ENCODE assay signal across 8 cellular contexts in the genomic region with DNA sequence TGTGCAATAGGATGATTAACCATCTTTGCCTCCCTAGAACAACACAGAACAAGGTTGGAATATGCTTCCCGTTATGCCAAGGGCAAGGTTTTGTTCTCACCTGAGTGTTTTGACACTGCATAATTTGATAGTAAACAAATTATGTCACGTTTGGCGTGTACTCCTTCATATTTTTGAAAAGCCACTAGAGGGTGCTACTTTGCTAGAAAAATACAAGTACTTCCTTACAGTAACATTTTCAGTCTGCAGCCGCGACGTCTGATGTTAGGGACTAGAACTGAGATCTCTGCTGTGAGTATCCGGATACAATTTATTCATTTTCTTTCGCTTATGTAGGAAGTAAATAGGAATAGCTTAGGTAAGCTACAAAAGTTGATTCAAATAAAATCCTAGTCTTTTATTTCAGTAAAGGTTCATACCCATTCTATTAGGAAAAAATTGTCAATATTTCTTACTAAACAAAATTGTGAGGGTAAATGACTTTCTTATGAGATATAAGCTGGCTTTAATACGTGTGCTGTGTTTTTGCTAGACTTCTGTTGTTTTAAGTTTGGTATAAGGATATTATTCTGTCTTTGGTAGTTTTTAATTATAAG.
DNase-seq lines count a peak whose midpoint lies in the region; ATAC-seq, FAIRE-seq and TF ChIP-seq lines count a peak whose summit lies in the region.

No MANE protein-coding gene starts in this region.

- no peaks in the 10 kb centered on the region for H3K27me3 Mint-ChIP-seq in stimulated activated naive CD8-positive, alpha-beta T cell treated with anti-CD3 and anti-CD28 coated beads, Interleukin-15, amount 100 ng/mL, for 72 hours

- H3K4me1 Mint-ChIP-seq in stimulated activated naive CD8-positive, alpha-beta T cell treated with anti-CD3 and anti-CD28 coated beads, Interleukin-15, amount 100 ng/mL, for 72 hours = no peaks in the 10 kb centered on the region

- peak; percentile 94 for FAIRE-seq in G401.6 (lab: Jason Lieb, UNC)

- H3K27me3 ChIP-seq in brain microvascular endothelial cell (replicated peaks) = no peaks in the 10 kb centered on the region

- no peaks in the 10 kb centered on the region for H3K36me3 ChIP-seq in brain microvascular endothelial cell (replicated peaks)

- TF ChIP-seq CTCF in brain microvascular endothelial cell (IDR thresholded peaks at IDR 0.05; ENCODE audit: low read depth, low read length, missing control alignments) = peak; percentile 61

- no peak overlapping the region for H3K27ac ChIP-seq in brain microvascular endothelial cell

- H3K4me3 ChIP-seq in brain microvascular endothelial cell (ENCODE audit: low read depth, low read length) = no peak overlapping the region

- ATAC-seq in GM21390 (IDR thresholded peaks at IDR 0.05; ENCODE audit: unreplicated experiment) (peak; percentile 87), HG03571 (IDR thresholded peaks at IDR 0.05; ENCODE audit: unreplicated experiment) (peak; percentile 89)
- peak; percentile 46 for ATAC-seq in stimulated activated naive CD8-positive, alpha-beta T cell treated with anti-CD3 and anti-CD28 coated beads, Interleukin-15, amount 100 ng/mL, for 72 hours

- H3K27ac Mint-ChIP-seq in stimulated activated naive CD8-positive, alpha-beta T cell treated with anti-CD3 and anti-CD28 coated beads, Interleukin-15, amount 100 ng/mL, for 72 hours = no peak overlapping the region

- no peaks in the 10 kb centered on the region for H3K9me3 Mint-ChIP-seq in stimulated activated naive CD8-positive, alpha-beta T cell treated with anti-CD3 and anti-CD28 coated beads, Interleukin-15, amount 100 ng/mL, for 72 hours

- in situ Hi-C loops in brain microvascular endothelial cell (cut with HindIII; ENCODE audit: low pct_ligation_motif_present, low sequenced_read_pairs) = no loop called here

- H3K4me3 Mint-ChIP-seq in stimulated activated naive CD8-positive, alpha-beta T cell treated with anti-CD3 and anti-CD28 coated beads, Interleukin-15, amount 100 ng/mL, for 72 hours = no peak overlapping the region

- DNase-seq in NCI-H69 (lab: John Stamatoyannopoulos, UW) = peak; percentile 67
- peak; percentile 59 for DNase-seq in brain microvascular endothelial cell
- DNase-seq in iPS-NIHi11 (ENCODE audit: low spot score) = peak; percentile 55
- DNase-seq in stimulated activated naive CD8-positive, alpha-beta T cell treated with anti-CD3 and anti-CD28 coated beads, Interleukin-15, amount 100 ng/mL, for 72 hours = no peak
- DNase-seq in GF-D8 (lab: John Stamatoyannopoulos, UW) = no peak

Comparison
In these comparisons a context has a peak if more than half of its experiments do, and no peak if none do; other contexts are left out.
1. DNase-seq: peak in NCI-H69 (single experiment), brain microvascular endothelial cell (single experiment) and iPS-NIHi11 (single experiment); none in stimulated activated naive CD8-positive, alpha-beta T cell treated with anti-CD3 and anti-CD28 coated beads, Interleukin-15, amount 100 ng/mL, for 72 hours (0 of 2) and GF-D8 (single experiment).
2. Peak in every context shown above with its lines, with median percentiles within 50 percentile points of each other: ATAC-seq.